10 cellular contexts compared by ENCODE assay signal in genomic region chr15:70826634-70827033, GRCh38. TPM values are rescaled to one million over a fixed set of nuclear protein-coding genes. Genes with fewer than 3 reads are reported as not detected.
DNase-seq lines count a peak whose midpoint lies in the region; ATAC-seq and TF ChIP-seq lines count a peak whose summit lies in the region.
"Had no signal": no experiment of that assay in that cellular context is flagged by ENCODE, and none has a peak within 500 bp of the region (broad histone marks: within the 10 kb centered on the region; RNA-seq: fewer than 3 reads in every experiment).

No MANE protein-coding gene starts in this region.

- no peak for TF ChIP-seq RAD21 in Ishikawa (IDR thresholded peaks at IDR 0.05; ENCODE audit: low read depth)

- DNase-seq in amniotic epithelial cell (ENCODE audit: low read depth) (peak; percentile 71), hepatic stellate cell (ENCODE audit: low spot score) (peak; percentile 80), ureter (ENCODE audit: low spot score) (peak; percentile 49), T-helper 9 cell (no peak), amygdala (lab: John Stamatoyannopoulos, UW) (no peak)
- DNase-seq: naive B cell, T-helper 2 cell had no signal

- TF ChIP-seq EP300 in Ishikawa (IDR thresholded peaks at IDR 0.05; ENCODE audit: borderline replicate concordance): no peak

- ATAC-seq in HG03196 (IDR thresholded peaks at IDR 0.05; ENCODE audit: unreplicated experiment): no peak
- ATAC-seq: body of pancreas had no signal

TF ChIP-seq in Ishikawa, 13 proteins besides CTCF, POLR2A, EP300 and RAD21:
- TF ChIP-seq, protein P1, sequence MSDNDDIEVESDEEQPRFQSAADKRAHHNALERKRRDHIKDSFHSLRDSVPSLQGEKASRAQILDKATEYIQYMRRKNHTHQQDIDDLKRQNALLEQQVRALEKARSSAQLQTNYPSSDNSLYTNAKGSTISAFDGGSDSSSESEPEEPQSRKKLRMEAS (IDR thresholded peaks at IDR 0.05): peak; percentile 26; the same call in 1 of the 2 replicates
- TF ChIP-seq NFIC (IDR thresholded peaks at IDR 0.05): no peak
- peak; percentile 93 for TF ChIP-seq CEBPB (IDR thresholded peaks at IDR 0.05)
- 0 out of 2 replicates have a peak, but pooled peaks have one; percentile 38 for TF ChIP-seq TEAD4 (IDR thresholded peaks at IDR 0.05)

RNA-seq across cellular contexts. Expression of gene LARP6, which starts 27.3 kb away (rescaled TPM):
- 19.1 TPM for total RNA-seq in ureter

Comparison
In these comparisons a context has a peak if more than half of its experiments do, and no peak if none do; other contexts are left out.
1. DNase-seq: peak in amniotic epithelial cell (single experiment), hepatic stellate cell (single experiment) and ureter (single experiment); none in T-helper 9 cell (single experiment) and amygdala (0 of 56).